ENCODE assay signal across 11 cellular contexts in genomic region chr9:3508078-3508431, GRCh38. TPM values are rescaled to one million over a fixed set of nuclear protein-coding genes. Genes with fewer than 3 reads are reported as not detected.
A peak's percentile ranks its signal among the peaks of the same experiment; 100 is the strongest.
DNase-seq lines count a peak whose midpoint lies in the region; ATAC-seq and TF ChIP-seq lines count a peak whose summit lies in the region.
"Had no signal": no experiment of that assay in that cellular context is flagged by ENCODE, and none has a peak within 500 bp of the region (broad histone marks: within the 10 kb centered on the region; RNA-seq: fewer than 3 reads in every experiment).

No MANE protein-coding gene starts in this region.

- TF ChIP-seq POLR2A in NB4 (IDR thresholded peaks at IDR 0.05; ENCODE audit: extremely low read depth, insufficient read length), result no peak

- no peak for DNase-seq in CD14-positive monocyte (ENCODE audit: low spot score)
- no peak for DNase-seq in NB4 (ENCODE audit: low read depth)
- no peak for DNase-seq in activated CD8-positive, alpha-beta memory T cell treated with anti-CD3 and anti-CD28 coated beads, Interleukin-2, amount 50 U/mL, for 4 hours
- no peak for DNase-seq in HuH-7.5 (ENCODE audit: low spot score)
- no peak for DNase-seq in nucleus accumbens (lab: John Stamatoyannopoulos, UW)
- no peak for DNase-seq in HUDEP-2 (lab: John Stamatoyannopoulos, UW; ENCODE audit: unreplicated experiment in 76 of 76)
- DNase-seq: activated effector memory CD4-positive, alpha-beta T cell treated with anti-CD3 and anti-CD28 coated beads, Interleukin-2, amount 50 U/mL, for 16 hours; foreskin keratinocyte had no signal

- no peak overlapping the region for H3K27ac ChIP-seq in iPS-18a (ENCODE audit: low read length)
- H3K27ac ChIP-seq: foreskin keratinocyte, prostate gland had no signal

- peak overlapping the region; percentile 45 for H3K4me3 ChIP-seq in NB4 (ENCODE audit: low read depth, low read length)
- no peak overlapping the region for H3K4me3 ChIP-seq in iPS-18a (ENCODE audit: low read length)

- peak overlapping the region; percentile 84 to 93 (median 89) for H3K27ac Mint-ChIP-seq in CD14-positive monocyte

- H3K9ac ChIP-seq in iPS-18a (ENCODE audit: low read length), result peak overlapping the region; percentile 16

- ATAC-seq in GM21390 (IDR thresholded peaks at IDR 0.05; ENCODE audit: unreplicated experiment), result peak; percentile 36

- no peak for TF ChIP-seq CTCF in CD14-positive monocyte (IDR thresholded peaks at IDR 0.05)
- no peak for TF ChIP-seq CTCF in NB4 (IDR thresholded peaks at IDR 0.05; ENCODE audit: low read depth, low read length)

- no peaks in the 10 kb centered on the region for H3K9me3 Mint-ChIP-seq in CD14-positive monocyte

- peaks cover 28% of the 10 kb centered on the region for H3K4me1 ChIP-seq in iPS-18a (ENCODE audit: control insufficient read depth, low read depth, low read length)
- H3K4me1 ChIP-seq: prostate gland had no signal

- peaks cover 28% of the 10 kb centered on the region for H3K4me1 Mint-ChIP-seq in CD14-positive monocyte

- H3K36me3 ChIP-seq in iPS-18a (ENCODE audit: control insufficient read depth, low read depth, low read length), result no peaks in the 10 kb centered on the region
- H3K36me3 ChIP-seq: prostate gland had no signal

- no peaks in the 10 kb centered on the region for H3K27me3 ChIP-seq in iPS-18a (ENCODE audit: control insufficient read depth, insufficient read depth, low read length)
- H3K27me3 ChIP-seq: foreskin keratinocyte had no signal

- intact Hi-C loops in CD14-positive monocyte (cut with micrococcal nuclease), result no loop called here

- H3K27me3 Mint-ChIP-seq in CD14-positive monocyte (ENCODE audit: low read depth in 3 of 3), result no peaks in the 10 kb centered on the region

- no peaks in the 10 kb centered on the region for H3K36me3 Mint-ChIP-seq in CD14-positive monocyte

- peak overlapping the region; percentile 45 to 78 for H3K4me3 Mint-ChIP-seq in CD14-positive monocyte

- H3K9me3 ChIP-seq in iPS-18a (ENCODE audit: control insufficient read depth, low read depth, low read length), result no peaks in the 10 kb centered on the region
- H3K9me3 ChIP-seq: prostate gland had no signal

RNA-seq across cellular contexts. Expression of gene RFX3, which starts 17.7 kb away (rescaled TPM):
- polyA plus RNA-seq in CD14-positive monocyte, result 1 to 10 TPM; 1.7 to 3.2 TPM
